Comparison of ENCODE assay signal across 11 cellular contexts in genomic region chr2:30708491-30709290, GRCh38.
DNase-seq lines count a peak whose midpoint lies in the region; ATAC-seq and TF ChIP-seq lines count a peak whose summit lies in the region.
"Had no signal": no experiment of that assay in that cellular context is flagged by ENCODE, and none has a peak within 500 bp of the region (broad histone marks: within the 10 kb centered on the region; RNA-seq: fewer than 3 reads in every experiment).

No MANE protein-coding gene starts in this region.

- POLR2A ChIA-PET in A673 (lab: Charles Lee; ENCODE audit: low non-redundant PET), result no interaction called here
- POLR2A ChIA-PET in WTC11 (lab: Charles Lee), result no interaction called here

- no peak overlapping the region for H3K27ac ChIP-seq in A673 (ENCODE audit: low read depth, low read length, poor library complexity, severe bottlenecking)
- H3K27ac ChIP-seq in left ventricle myocardium inferior (replicated peaks), result no peak overlapping the region
- H3K27ac ChIP-seq: parathyroid adenoma, SJSA1, thyroid gland had no signal

- H3K4me1 ChIP-seq in A673 (ENCODE audit: insufficient read depth, low read length, poor library complexity, severe bottlenecking) (peaks cover 4% of the 10 kb centered on the region), left ventricle myocardium inferior (peaks cover 37% of the 10 kb centered on the region)
- H3K4me1 ChIP-seq: SJSA1 had no signal

- peaks cover 2% of the 10 kb centered on the region; the same call in 1 of the 2 replicates for H3K27me3 Mint-ChIP-seq in WTC11 (ENCODE audit: low read depth)

- intact Hi-C loops in A673 (cut with micrococcal nuclease; ENCODE audit: unreplicated experiment) (loop anchor here (5.0 kb wide), 2 partner anchors 616 to 1751 kb away; no protein-coding TSS in a partner anchor), left ventricle myocardium inferior (cut with micrococcal nuclease) (loop anchor here (10.0 kb wide), 1 partner anchor 254 kb away; no protein-coding TSS in a partner anchor)

- no peak overlapping the region for H3K4me3 Mint-ChIP-seq in WTC11

- DNase-seq in A673 (ENCODE audit: low spot score) (peak; percentile 37), GM13976 (ENCODE audit: low spot score) (no peak), WTC11 (ENCODE audit: low spot score) (no peak), left ventricle myocardium inferior (no peak), NOMO-1 treated with dmso at 0.1 percent for 144 hours (lab: John Stamatoyannopoulos, UW; ENCODE audit: unreplicated experiment) (no peak), cortex of kidney (lab: John Stamatoyannopoulos, UW) (no peak)
- DNase-seq in stimulated activated CD8-positive, alpha-beta memory T cell treated with anti-CD3 and anti-CD28 coated beads, Interleukin-4, amount 100 ng/mL, for 48 hours, result no peak
- DNase-seq: thyroid gland had no signal

- TF ChIP-seq CTCF in A673 (conservative IDR thresholded peaks at IDR 0.05; ENCODE audit: low read depth, low read length) (peak; percentile 50), GM13976 (IDR thresholded peaks at IDR 0.05; ENCODE audit: borderline replicate concordance, control extremely low read depth, extremely low read depth, insufficient read depth, missing control alignments) (peak; percentile 8), WTC11 (IDR thresholded peaks at IDR 0.05) (0 out of 2 replicates have a peak, but pooled peaks have one; percentile 12), left ventricle myocardium inferior (IDR thresholded peaks at IDR 0.05; ENCODE audit: borderline replicate concordance) (peak; percentile 47)

- peak; percentile 19; the same call in 1 of the 2 replicates for ATAC-seq in WTC11
- ATAC-seq in HG03108 (IDR thresholded peaks at IDR 0.05; ENCODE audit: unreplicated experiment), result no peak

- H3K36me3 ChIP-seq in A673 (ENCODE audit: insufficient read depth, low read length, poor library complexity, severe bottlenecking), result no peaks in the 10 kb centered on the region
- no peaks in the 10 kb centered on the region for H3K36me3 ChIP-seq in left ventricle myocardium inferior
- H3K36me3 ChIP-seq: SJSA1, thyroid gland had no signal

- H3K4me1 Mint-ChIP-seq in WTC11, result no peaks in the 10 kb centered on the region

- CTCF ChIA-PET in A673 (lab: Charles Lee), result interaction anchor here (0.5 to 3.1 kb wide), 3 partner anchors 544 to 560 kb away, joined by 3 to 20 read pairs (median 3); no protein-coding TSS in a partner anchor
- CTCF ChIA-PET in WTC11 (lab: Charles Lee), result interaction anchor here (0.7 to 5.5 kb wide), 3 partner anchors 461 to 542 kb away, joined by 3 to 237 read pairs (median 6); no protein-coding TSS in a partner anchor

- H3K27me3 ChIP-seq in A673 (replicated peaks; ENCODE audit: insufficient read depth, low read depth, low read length, poor library complexity), result no peaks in the 10 kb centered on the region
- no peaks in the 10 kb centered on the region for H3K27me3 ChIP-seq in left ventricle myocardium inferior (ENCODE audit: low read depth)
- H3K27me3 ChIP-seq: SJSA1, thyroid gland had no signal

- no peaks in the 10 kb centered on the region for H3K9me3 ChIP-seq in A673 (ENCODE audit: low read depth, low read length, poor library complexity, severe bottlenecking)
- H3K9me3 ChIP-seq in left ventricle myocardium inferior (replicated peaks), result no peaks in the 10 kb centered on the region
- H3K9me3 ChIP-seq: SJSA1, thyroid gland had no signal

- peaks cover 5% of the 10 kb centered on the region; the same call in 1 of the 2 replicates for H3K36me3 Mint-ChIP-seq in WTC11

- H3K4me3 ChIP-seq in A673 (ENCODE audit: low read depth, low read length, poor library complexity, severe bottlenecking) (no peak overlapping the region), left ventricle myocardium inferior (no peak overlapping the region)
- H3K4me3 ChIP-seq: SJSA1, thyroid gland had no signal

- peaks cover 17% of the 10 kb centered on the region for H3K9me3 Mint-ChIP-seq in WTC11

- no peak overlapping the region for H3K27ac Mint-ChIP-seq in WTC11

- no TSS peak for BruUV-seq in A673 (replicated peaks; lab: Mats Ljungman, UMichigan)

- in situ Hi-C loops in GM13976 (cut with MboI; ENCODE audit: low sequenced_read_pairs, unreplicated experiment), result loop anchor here (5.0 to 10.0 kb wide), 2 partner anchors 504 to 541 kb away; no protein-coding TSS in a partner anchor

TF ChIP-seq in WTC11, 78 proteins besides CTCF, POLR2A, EP300 and RAD21 (continues in another document):
- TF ChIP-seq NR2C2 (CRISPR knock-in tag; IDR thresholded peaks at IDR 0.05) (no peak), EMX1 (CRISPR knock-in tag; IDR thresholded peaks at IDR 0.05) (no peak), ERG (CRISPR knock-in tag; IDR thresholded peaks at IDR 0.05) (no peak), HMGA2 (CRISPR knock-in tag; IDR thresholded peaks at IDR 0.05) (no peak), ZNF121 (CRISPR knock-in tag; IDR thresholded peaks at IDR 0.05) (no peak), ZNF425 (CRISPR knock-in tag; conservative IDR thresholded peaks at IDR 0.05) (no peak), ELF4 (CRISPR knock-in tag; IDR thresholded peaks at IDR 0.05; ENCODE audit: low read depth) (no peak), SP1 (CRISPR knock-in tag; conservative IDR thresholded peaks at IDR 0.05) (no peak), ZBTB21 (CRISPR knock-in tag; IDR thresholded peaks at IDR 0.05; ENCODE audit: borderline replicate concordance) (no peak), ETV6 (CRISPR knock-in tag; IDR thresholded peaks at IDR 0.05) (no peak), CDX4 (CRISPR knock-in tag; IDR thresholded peaks at IDR 0.05; ENCODE audit: borderline replicate concordance) (no peak), JUN (CRISPR knock-in tag; IDR thresholded peaks at IDR 0.05) (no peak), PREB (CRISPR knock-in tag; IDR thresholded peaks at IDR 0.05; ENCODE audit: borderline replicate concordance) (no peak), TEAD4 (CRISPR knock-in tag; IDR thresholded peaks at IDR 0.05) (no peak), KAT7 (CRISPR knock-in tag; IDR thresholded peaks at IDR 0.05; ENCODE audit: borderline replicate concordance) (no peak)
- TF ChIP-seq, protein P1, sequence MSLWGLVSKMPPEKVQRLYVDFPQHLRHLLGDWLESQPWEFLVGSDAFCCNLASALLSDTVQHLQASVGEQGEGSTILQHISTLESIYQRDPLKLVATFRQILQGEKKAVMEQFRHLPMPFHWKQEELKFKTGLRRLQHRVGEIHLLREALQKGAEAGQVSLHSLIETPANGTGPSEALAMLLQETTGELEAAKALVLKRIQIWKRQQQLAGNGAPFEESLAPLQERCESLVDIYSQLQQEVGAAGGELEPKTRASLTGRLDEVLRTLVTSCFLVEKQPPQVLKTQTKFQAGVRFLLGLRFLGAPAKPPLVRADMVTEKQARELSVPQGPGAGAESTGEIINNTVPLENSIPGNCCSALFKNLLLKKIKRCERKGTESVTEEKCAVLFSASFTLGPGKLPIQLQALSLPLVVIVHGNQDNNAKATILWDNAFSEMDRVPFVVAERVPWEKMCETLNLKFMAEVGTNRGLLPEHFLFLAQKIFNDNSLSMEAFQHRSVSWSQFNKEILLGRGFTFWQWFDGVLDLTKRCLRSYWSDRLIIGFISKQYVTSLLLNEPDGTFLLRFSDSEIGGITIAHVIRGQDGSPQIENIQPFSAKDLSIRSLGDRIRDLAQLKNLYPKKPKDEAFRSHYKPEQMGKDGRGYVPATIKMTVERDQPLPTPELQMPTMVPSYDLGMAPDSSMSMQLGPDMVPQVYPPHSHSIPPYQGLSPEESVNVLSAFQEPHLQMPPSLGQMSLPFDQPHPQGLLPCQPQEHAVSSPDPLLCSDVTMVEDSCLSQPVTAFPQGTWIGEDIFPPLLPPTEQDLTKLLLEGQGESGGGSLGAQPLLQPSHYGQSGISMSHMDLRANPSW (CRISPR knock-in tag; conservative IDR thresholded peaks at IDR 0.05; ENCODE audit: low read depth), result no peak
